In genomic region chr3:138921316-138922292, GRCh38 we compare ENCODE assay signal across 12 cellular contexts. TPM values are rescaled to one million over a fixed set of nuclear protein-coding genes. Genes with fewer than 3 reads are reported as not detected.
A peak's percentile ranks its signal among the peaks of the same experiment; 100 is the strongest.
DNase-seq lines count a peak whose midpoint lies in the region; ATAC-seq and TF ChIP-seq lines count a peak whose summit lies in the region.
"Had no signal": no experiment of that assay in that cellular context is flagged by ENCODE, and none has a peak within 500 bp of the region (broad histone marks: within the 10 kb centered on the region; RNA-seq: fewer than 3 reads in every experiment).

No MANE protein-coding gene starts in this region.

- TF ChIP-seq POLR2A in adrenal gland (IDR thresholded peaks at IDR 0.05) (no peak), erythroblast (IDR thresholded peaks at IDR 0.05; ENCODE audit: low read length) (no peak), GM18505 (IDR thresholded peaks at IDR 0.05; ENCODE audit: borderline replicate concordance, extremely low read depth, insufficient read depth, insufficient read length) (no peak)

- DNase-seq in 8988T (peak; percentile 46), HFFc6 (peak; percentile 85), adrenal gland (peak in 5 of 7 donors; percentile 43 to 52 (median 49)), hepatic stellate cell (ENCODE audit: low spot score) (peak; percentile 78), erythroblast (lab: John Stamatoyannopoulos, UW) (no peak), T-helper 1 cell (no peak)
- DNase-seq: activated CD4-positive, alpha-beta T cell treated with anti-CD3 and anti-CD28 coated beads for 48 hours had no signal

- ATAC-seq in GM18907 (IDR thresholded peaks at IDR 0.05; ENCODE audit: unreplicated experiment) (no peak), GM18505 (IDR thresholded peaks at IDR 0.05; ENCODE audit: unreplicated experiment) (no peak)

- no peak overlapping the region for H3K27ac ChIP-seq in adrenal gland

- no peaks in the 10 kb centered on the region for H3K9me3 ChIP-seq in adrenal gland (replicated peaks in 1 of 3)

- WGBS in adrenal gland, 4 donors: 73 to 86% (median 75%) methylated on average over 8 of the region's 8 CpGs

- H3K27me3 Mint-ChIP-seq in HFFc6 (ENCODE audit: insufficient read depth): peaks cover 8% of the 10 kb centered on the region

- H3K27me3 ChIP-seq in adrenal gland: no peaks in the 10 kb centered on the region

- H3K9me3 Mint-ChIP-seq in HFFc6: no peaks in the 10 kb centered on the region
- H3K9me3 Mint-ChIP-seq: activated naive CD4-positive, alpha-beta T cell treated with anti-CD3 and anti-CD28 coated beads, Interleukin-2, amount 50 U/mL, for 24 hours had no signal

- peak overlapping the region; percentile 64 for H3K27ac Mint-ChIP-seq in HFFc6
- H3K27ac Mint-ChIP-seq: activated naive CD4-positive, alpha-beta T cell treated with anti-CD3 and anti-CD28 coated beads, Interleukin-2, amount 50 U/mL, for 24 hours had no signal

- peaks cover 27% of the 10 kb centered on the region for H3K4me1 Mint-ChIP-seq in HFFc6 (ENCODE audit: low read depth)

- H3K4me1 ChIP-seq in adrenal gland (replicated peaks in 1 of 2): no peaks in the 10 kb centered on the region

- TF ChIP-seq CTCF in HFFc6 (IDR thresholded peaks at IDR 0.05): no peak
- no peak for TF ChIP-seq CTCF in adrenal gland (IDR thresholded peaks at IDR 0.05)

- intact Hi-C loops in adrenal gland (cut with DNase I): no loop called here

- H3K36me3 ChIP-seq in adrenal gland (replicated peaks in 1 of 2): no peaks in the 10 kb centered on the region

- H3K36me3 Mint-ChIP-seq in HFFc6 (ENCODE audit: low read depth): no peaks in the 10 kb centered on the region
- H3K36me3 Mint-ChIP-seq: activated naive CD4-positive, alpha-beta T cell treated with anti-CD3 and anti-CD28 coated beads, Interleukin-2, amount 50 U/mL, for 24 hours had no signal

- H3K4me3 Mint-ChIP-seq in HFFc6: peak overlapping the region; percentile 53
- H3K4me3 Mint-ChIP-seq: activated naive CD4-positive, alpha-beta T cell treated with anti-CD3 and anti-CD28 coated beads, Interleukin-2, amount 50 U/mL, for 24 hours had no signal

- no peak overlapping the region for H3K4me3 ChIP-seq in adrenal gland

RNA-seq across cellular contexts. Expression of gene FOXL2, which starts 25.3 kb away (rescaled TPM):
- 1 to 10 TPM in 5 of 6 experiments, under 1 TPM in 1; 0.71 to 8.0 (median 7.0) TPM for total RNA-seq in HFFc6 (2021; fragmentation: NEBNext Ultra II Directional; extraction: Animal tissue kit (Norgen Biotek cat#: 25700))
- 10 to 100 TPM in 1 of 8 donors, 1 to 10 TPM in 7; 1.1 to 11.2 (median 5.2) TPM for total RNA-seq in adrenal gland
- polyA plus RNA-seq in adrenal gland: 1 to 10 TPM in 2 of 3 donors, under 1 TPM in 1; 0.40 to 2.2 (median 2.0) TPM
- total RNA-seq: lower leg skin had no signal

RNA-seq across cellular contexts. Expression of gene FOXL2NB, which starts 25.4 kb away (rescaled TPM):
- 1 to 10 TPM in 4 of 6 experiments, under 1 TPM in 2; 0.45 to 5.8 (median 4.6) TPM for total RNA-seq in HFFc6 (2021; fragmentation: NEBNext Ultra II Directional; extraction: Animal tissue kit (Norgen Biotek cat#: 25700))
- 1 to 10 TPM in 6 of 8 donors, under 1 TPM in 2; 0.14 to 9.6 (median 3.8) TPM for total RNA-seq in adrenal gland
- 1 to 10 TPM in 1 of 3 donors, under 1 TPM in 2; 0.20 to 1.6 (median 0.62) TPM for polyA plus RNA-seq in adrenal gland
- total RNA-seq: lower leg skin, pulmonary artery endothelial cell had no signal

Comparison
In these comparisons a context has a peak if more than half of its experiments do, and no peak if none do; other contexts are left out.
1. DNase-seq: peak in 8988T (single experiment), HFFc6 (single experiment), adrenal gland (5 of 7) and hepatic stellate cell (single experiment); none in erythroblast (0 of 2) and T-helper 1 cell (0 of 5).